In genomic region chr22:44736581-44737413, GRCh38 we compare ENCODE assay signal across 8 cellular contexts. TPM values are rescaled to one million over a fixed set of nuclear protein-coding genes. Genes with fewer than 3 reads are reported as not detected.
"Had no signal": no experiment of that assay in that cellular context is flagged by ENCODE, and none has a peak within 500 bp of the region (broad histone marks: within the 10 kb centered on the region; RNA-seq: fewer than 3 reads in every experiment).

No MANE protein-coding gene starts in this region.

- H3K9ac ChIP-seq: parathyroid adenoma had no signal

- H3K27me3 ChIP-seq: brain microvascular endothelial cell, uterus had no signal

- H3K4me3 ChIP-seq: left lung, smooth muscle cell, tibial artery, uterus had no signal

- H3K36me3 ChIP-seq: brain microvascular endothelial cell, left lung, tibial artery, uterus had no signal

- H3K27ac ChIP-seq: brain microvascular endothelial cell, left lung, parathyroid adenoma, tibial artery, uterus had no signal

- H3K79me2 ChIP-seq: parathyroid adenoma had no signal

- DNase-seq: brain microvascular endothelial cell, retina had no signal

- H3K4me2 ChIP-seq: smooth muscle cell had no signal

- H3K9me3 ChIP-seq: left lung, tibial artery, uterus had no signal

- H2AFZ ChIP-seq: parathyroid adenoma had no signal

- H3K4me1 ChIP-seq: left lung, parathyroid adenoma, tibial artery, uterus had no signal

RNA-seq across cellular contexts. Expression of gene ARHGAP8, which starts 15.6 kb away (rescaled TPM):
- total RNA-seq: dermis microvascular lymphatic vessel endothelial cell had no signal
